Comparison of ENCODE assay signal across 8 cellular contexts in the genomic region with DNA sequence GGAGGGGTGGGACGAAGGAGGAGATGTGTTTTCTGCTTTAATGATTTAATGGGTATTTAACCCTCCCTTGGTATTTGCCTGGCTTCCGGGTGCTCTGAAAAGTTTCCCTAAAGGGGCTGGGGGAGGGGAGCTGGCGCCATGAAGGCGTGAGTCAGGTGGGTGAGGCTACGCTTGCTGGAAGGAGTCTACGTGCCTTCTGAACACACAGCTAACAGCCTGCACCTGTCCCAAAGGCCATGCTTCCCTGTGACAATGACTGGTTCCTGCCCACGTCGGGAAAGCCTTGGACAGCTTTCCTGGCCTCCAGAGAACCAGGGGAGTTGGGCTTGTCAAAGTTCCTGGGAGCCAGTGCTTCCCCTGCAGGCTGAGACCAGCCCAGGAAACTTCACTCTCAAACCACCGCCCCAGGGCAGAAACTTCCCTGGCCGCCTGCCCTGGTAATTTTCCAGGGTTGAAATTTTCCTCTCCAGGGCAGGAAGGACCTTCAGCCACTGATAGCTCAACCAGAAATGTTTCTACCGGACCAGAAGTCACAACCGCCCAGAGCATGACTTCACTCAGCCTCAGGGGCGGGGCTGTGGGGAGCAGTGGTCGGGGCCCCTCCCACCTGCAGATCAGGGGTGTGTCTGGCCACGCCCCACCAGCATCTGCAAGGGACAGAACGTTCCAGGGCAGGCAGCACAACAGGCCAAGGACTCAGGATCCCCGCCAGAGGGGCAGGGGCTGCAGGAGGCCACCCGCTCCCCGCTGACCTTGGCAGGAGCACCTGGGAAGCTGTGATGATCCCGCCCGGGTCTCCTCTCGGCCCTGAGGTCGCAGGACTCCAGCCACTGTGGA. TPM values are rescaled to one million over a fixed set of nuclear protein-coding genes. Genes with fewer than 3 reads are reported as not detected.
DNase-seq lines count a peak whose midpoint lies in the region; ATAC-seq and TF ChIP-seq lines count a peak whose summit lies in the region.

No MANE protein-coding gene starts in this region.

- H3K27ac Mint-ChIP-seq in activated CD8-positive, alpha-beta T cell treated with anti-CD3 and anti-CD28 coated beads, Interleukin-2, amount 10 ng/mL, durations not matched to agents 7 days and 5 days, result peak overlapping the region; percentile 95
- H3K27ac Mint-ChIP-seq in effector memory CD8-positive, alpha-beta T cell, result peak overlapping the region; percentile 72 to 85

- peak overlapping the region; percentile 73 for H3K4me3 Mint-ChIP-seq in activated CD8-positive, alpha-beta T cell treated with anti-CD3 and anti-CD28 coated beads, Interleukin-2, amount 10 ng/mL, durations not matched to agents 7 days and 5 days
- peak overlapping the region; percentile 67 to 74 for H3K4me3 Mint-ChIP-seq in effector memory CD8-positive, alpha-beta T cell

- no peaks in the 10 kb centered on the region for H3K27me3 Mint-ChIP-seq in activated CD8-positive, alpha-beta T cell treated with anti-CD3 and anti-CD28 coated beads, Interleukin-2, amount 10 ng/mL, durations not matched to agents 7 days and 5 days (ENCODE audit: low read depth)
- no peaks in the 10 kb centered on the region for H3K27me3 Mint-ChIP-seq in effector memory CD8-positive, alpha-beta T cell

- no peaks in the 10 kb centered on the region for H3K9me3 Mint-ChIP-seq in activated CD8-positive, alpha-beta T cell treated with anti-CD3 and anti-CD28 coated beads, Interleukin-2, amount 10 ng/mL, durations not matched to agents 7 days and 5 days (ENCODE audit: insufficient read depth)
- H3K9me3 Mint-ChIP-seq in effector memory CD8-positive, alpha-beta T cell, result no peaks in the 10 kb centered on the region

- peak; percentile 4 for DNase-seq in AG04450 (ENCODE audit: low read depth, low spot score)
- DNase-seq in NCI-H748 treated with DMSO at 0.1 percent for 48 hours (lab: John Stamatoyannopoulos, UW), result peak; percentile 21
- DNase-seq in activated CD8-positive, alpha-beta T cell treated with anti-CD3 and anti-CD28 coated beads, Interleukin-2, amount 10 ng/mL, durations not matched to agents 7 days and 5 days, result peak; percentile 96
- DNase-seq in effector memory CD8-positive, alpha-beta T cell, result peak; percentile 62 to 67 (median 67)
- DNase-seq in mucosa of gallbladder (ENCODE audit: low spot score), result peak; percentile 94
- DNase-seq in stimulated activated CD8-positive, alpha-beta memory T cell treated with anti-CD3 and anti-CD28 coated beads, Interleukin-7, amount 100 ng/mL, for 24 hours (ENCODE audit: low read depth), result peak; percentile 78

- no peaks in the 10 kb centered on the region for H3K36me3 Mint-ChIP-seq in activated CD8-positive, alpha-beta T cell treated with anti-CD3 and anti-CD28 coated beads, Interleukin-2, amount 10 ng/mL, durations not matched to agents 7 days and 5 days (ENCODE audit: low read depth)
- no peaks in the 10 kb centered on the region for H3K36me3 Mint-ChIP-seq in effector memory CD8-positive, alpha-beta T cell (ENCODE audit: insufficient read depth)

- H3K9me3 ChIP-seq in AG04450 (ENCODE audit: control insufficient read depth, insufficient read depth, low read length), result no peaks in the 10 kb centered on the region; the same call in 1 of the 2 replicates

- POLR2A ChIA-PET in AG04450 (lab: Yijun Ruan, JAX), result interaction anchor here (0.7 kb wide), 1 partner anchor 181 kb away, joined by 3 read pairs; no protein-coding TSS in a partner anchor
- POLR2A ChIA-PET in activated CD8-positive, alpha-beta T cell treated with anti-CD3 and anti-CD28 coated beads, Interleukin-2, amount 10 ng/mL, durations not matched to agents 7 days and 5 days (lab: Charles Lee), result interaction anchor here (0.8 to 1.9 kb wide), 11 partner anchors 10 to 216 kb away, joined by 3 to 18 read pairs (median 5); a partner anchor contains a TSS

- H3K27me3 ChIP-seq in AG04450 (ENCODE audit: control insufficient read depth, insufficient read depth, low read length), result peaks cover 5% of the 10 kb centered on the region

- ATAC-seq in GM18858 (IDR thresholded peaks at IDR 0.05; ENCODE audit: unreplicated experiment) (peak; percentile 59), HG03039 (IDR thresholded peaks at IDR 0.05; ENCODE audit: unreplicated experiment) (peak; percentile 67)
- ATAC-seq in activated CD8-positive, alpha-beta T cell treated with anti-CD3 and anti-CD28 coated beads, Interleukin-2, amount 10 ng/mL, durations not matched to agents 7 days and 5 days, result peak; percentile 95
- peak; percentile 91 for ATAC-seq in effector memory CD8-positive, alpha-beta T cell (replicated peaks)

- no peak for TF ChIP-seq CTCF in AG04450 (IDR thresholded peaks at IDR 0.05; ENCODE audit: low read depth, low read length)

- H3K4me3 ChIP-seq in AG04450 (ENCODE audit: low read depth, low read length), result no peak overlapping the region

- CTCF ChIA-PET in AG04450 (lab: Charles Lee), result interaction anchor here (0.6 kb wide), 2 partner anchors 94 to 193 kb away, joined by 3 read pairs; no protein-coding TSS in a partner anchor
- CTCF ChIA-PET in activated CD8-positive, alpha-beta T cell treated with anti-CD3 and anti-CD28 coated beads, Interleukin-2, amount 10 ng/mL, durations not matched to agents 7 days and 5 days (lab: Charles Lee), result interaction anchor here (1.0 to 2.3 kb wide), 9 partner anchors 8 to 237 kb away, joined by 3 to 15 read pairs (median 5); a partner anchor contains a TSS

- H3K27ac ChIP-seq in AG04450 (ENCODE audit: low read depth, low read length), result no peak overlapping the region

- H3K4me1 Mint-ChIP-seq in activated CD8-positive, alpha-beta T cell treated with anti-CD3 and anti-CD28 coated beads, Interleukin-2, amount 10 ng/mL, durations not matched to agents 7 days and 5 days (ENCODE audit: low read depth), result peaks cover 50% of the 10 kb centered on the region
- H3K4me1 Mint-ChIP-seq in effector memory CD8-positive, alpha-beta T cell (ENCODE audit: low read depth in 2 of 2), result peaks cover 12 to 17% of the 10 kb centered on the region in 2 donors

RNA-seq across cellular contexts. Expression of a gene that starts 18.6 kb away (rescaled TPM):
- polyA plus RNA-seq in AG04450 (2011; rRNA removed), result 0.09 and 0.14 TPM in 2 replicates
- not detected in 2 replicates for polyA minus RNA-seq in AG04450 (2011; rRNA and poly(A)+ RNA removed)
- total RNA-seq in activated CD8-positive, alpha-beta T cell treated with anti-CD3 and anti-CD28 coated beads, Interleukin-2, amount 10 ng/mL, durations not matched to agents 7 days and 5 days, result 10 to 100 TPM; 79.4 to 79.9 TPM
- 5.9 TPM for total RNA-seq in mucosa of gallbladder

Comparison
In these comparisons a context has a peak if more than half of its experiments do, and no peak if none do; other contexts are left out.
1. DNase-seq: peak in every context shown above with its lines; median percentile 96 in activated CD8-positive, alpha-beta T cell treated with anti-CD3 and anti-CD28 coated beads, Interleukin-2, amount 10 ng/mL, durations not matched to agents 7 days and 5 days; 94 in mucosa of gallbladder; 78 in stimulated activated CD8-positive, alpha-beta memory T cell treated with anti-CD3 and anti-CD28 coated beads, Interleukin-7, amount 100 ng/mL, for 24 hours; 67 in effector memory CD8-positive, alpha-beta T cell; 21 in NCI-H748 treated with DMSO at 0.1 percent for 48 hours; 4 in AG04450.
2. RNA of a gene that starts 18.6 kb away (total RNA-seq): 79.4 to 79.9 TPM in activated CD8-positive, alpha-beta T cell treated with anti-CD3 and anti-CD28 coated beads, Interleukin-2, amount 10 ng/mL, durations not matched to agents 7 days and 5 days; 5.9 TPM in mucosa of gallbladder (single experiment); every median in the first group is over 10 times any median in the second.
3. Peak in every context shown above with its lines, with median percentiles within 50 percentile points of each other: ATAC-seq.